1 cellular context compared by ENCODE assay signal in the genomic region with DNA sequence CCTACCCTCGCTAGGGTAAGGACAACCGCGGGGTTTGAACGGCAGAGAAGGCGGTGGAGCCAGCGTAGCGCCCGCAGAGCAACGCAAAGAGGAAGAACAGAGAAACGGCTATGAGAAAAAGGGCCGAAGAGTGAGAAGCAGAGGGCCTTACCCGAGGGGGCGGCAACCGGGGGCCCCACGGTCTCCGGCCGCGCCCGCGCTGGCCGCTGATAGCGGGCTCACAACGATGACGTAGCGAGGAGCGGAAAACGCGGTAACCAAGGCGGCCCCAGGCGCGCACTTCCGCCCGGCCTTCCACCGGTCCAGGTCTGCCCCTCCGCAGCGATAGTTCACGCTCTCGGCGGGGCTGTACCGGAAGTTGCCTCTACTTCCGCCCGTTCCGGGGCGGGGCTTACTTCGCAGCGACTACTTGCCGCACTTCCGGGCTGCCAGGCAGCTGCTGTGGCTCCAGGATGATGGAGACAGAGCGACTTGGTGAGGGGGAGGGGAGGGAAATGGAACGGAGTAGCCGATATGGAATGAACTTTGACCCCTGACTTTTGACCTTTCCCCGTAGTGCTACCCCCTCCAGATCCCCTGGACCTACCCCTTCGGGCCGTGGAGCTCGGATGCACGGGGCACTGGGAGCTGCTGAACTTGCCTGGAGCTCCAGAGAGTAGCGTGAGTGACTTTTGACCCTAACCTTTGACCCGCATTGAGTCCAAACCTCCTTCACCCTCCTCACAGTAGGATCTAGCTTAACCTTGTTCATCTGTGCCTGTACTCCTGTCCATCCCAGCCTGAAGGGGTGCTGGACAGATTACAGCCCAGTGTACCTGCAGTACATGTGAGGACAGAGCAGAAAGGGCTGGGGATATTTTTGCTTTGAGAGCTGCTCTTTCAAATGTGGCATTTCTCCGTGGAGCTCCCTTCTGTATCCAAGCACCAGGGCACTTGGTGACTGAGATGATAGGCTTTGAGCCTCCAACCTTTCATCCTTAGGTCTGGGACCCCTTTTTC.
TF ChIP-seq lines count a peak whose summit lies in the region.

A gene with protein sequence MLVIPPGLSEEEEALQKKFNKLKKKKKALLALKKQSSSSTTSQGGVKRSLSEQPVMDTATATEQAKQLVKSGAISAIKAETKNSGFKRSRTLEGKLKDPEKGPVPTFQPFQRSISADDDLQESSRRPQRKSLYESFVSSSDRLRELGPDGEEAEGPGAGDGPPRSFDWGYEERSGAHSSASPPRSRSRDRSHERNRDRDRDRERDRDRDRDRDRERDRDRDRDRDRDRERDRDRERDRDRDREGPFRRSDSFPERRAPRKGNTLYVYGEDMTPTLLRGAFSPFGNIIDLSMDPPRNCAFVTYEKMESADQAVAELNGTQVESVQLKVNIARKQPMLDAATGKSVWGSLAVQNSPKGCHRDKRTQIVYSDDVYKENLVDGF (minus strand): TSS at position 231 of the 999 bp plus-strand sequence. CDS start 525 bp downstream, outside the sequence.
Gene SKIC2 (plus strand): TSS at position 435 of the 999 bp plus-strand sequence. CDS start 18 bp downstream, at position 453.

TF ChIP-seq in IMR-90, 13 proteins besides CTCF, POLR2A, EP300 and RAD21 (continued from another document):
- TF ChIP-seq CHD1 (IDR thresholded peaks at IDR 0.05; ENCODE audit: low read depth, low read length) = peak; percentile 76; the same call in 1 of the 2 replicates
- peak; percentile 93; the same call in 1 of the 2 replicates for TF ChIP-seq MXI1 (IDR thresholded peaks at IDR 0.05; ENCODE audit: borderline replicate concordance, low read depth, low read length)
- TF ChIP-seq MAZ (IDR thresholded peaks at IDR 0.05; ENCODE audit: borderline replicate concordance, low read depth, low read length) = peak; percentile 81; the same call in 1 of the 2 replicates
TF ChIP-seq in IMR-90: peak in this region for 7.
